8 cellular contexts compared by ENCODE assay signal in genomic region chr22:37643225-37643847, GRCh38. TPM values are rescaled to one million over a fixed set of nuclear protein-coding genes. Genes with fewer than 3 reads are reported as not detected.
DNase-seq lines count a peak whose midpoint lies in the region; ATAC-seq and TF ChIP-seq lines count a peak whose summit lies in the region.

No MANE protein-coding gene starts in this region.

- no peak overlapping the region for H3K18ac ChIP-seq in mesenchymal stem cell (ENCODE audit: low read depth in 1 of 2, low read length in 2 of 2)

- POLR2A ChIA-PET in HEK293 (lab: Yijun Ruan, JAX) = interaction anchor here (0.5 to 4.7 kb wide), 18 partner anchors 9 to 1359 kb away, joined by 3 to 85 read pairs (median 6); partner anchors contain the start of genes GGA1, LGALS1, NOL12 and PDXP
- POLR2A ChIA-PET in activated CD4-positive, alpha-beta memory T cell treated with anti-CD3 and anti-CD28 coated beads for 36 hours (lab: Charles Lee) = interaction anchor here (0.6 to 4.2 kb wide), 10 partner anchors 11 to 201 kb away, joined by 3 to 30 read pairs (median 6); partner anchors contain the start of genes ANKRD54, LGALS1 and PDXP

- H3K36me3 Mint-ChIP-seq in activated CD4-positive, alpha-beta memory T cell treated with anti-CD3 and anti-CD28 coated beads for 36 hours = peaks cover 38% of the 10 kb centered on the region

- intact Hi-C loops in activated CD4-positive, alpha-beta memory T cell treated with anti-CD3 and anti-CD28 coated beads for 36 hours (cut with micrococcal nuclease) = loop anchor here (1.0 to 2.0 kb wide), 4 partner anchors 10 to 38 kb away; partner anchors contain the start of gene PDXP

- H3K9me3 ChIP-seq in HEK293 (ENCODE audit: control insufficient read depth, insufficient read depth, low read depth, low read length) (no peaks in the 10 kb centered on the region), duodenal mucosa (ENCODE audit: control insufficient read depth in 1 of 2, low read length in 2 of 2) (no peaks in the 10 kb centered on the region), mesenchymal stem cell (ENCODE audit: control insufficient read depth, low read length) (no peaks in the 10 kb centered on the region)

- no peak overlapping the region for H3K23ac ChIP-seq in mesenchymal stem cell (ENCODE audit: low read length in 2 of 2)

- H2BK12ac ChIP-seq in mesenchymal stem cell (ENCODE audit: low read length in 2 of 2) = peak overlapping the region in 1 of 2 experiments; percentile 12

- H3K14ac ChIP-seq in mesenchymal stem cell (ENCODE audit: low read length in 2 of 2) = no peak overlapping the region

- H3K4me1 Mint-ChIP-seq in activated CD4-positive, alpha-beta memory T cell treated with anti-CD3 and anti-CD28 coated beads for 36 hours (ENCODE audit: low read depth) = peaks cover 32% of the 10 kb centered on the region

- H4K8ac ChIP-seq in mesenchymal stem cell (ENCODE audit: low read length) = no peak overlapping the region

- peak overlapping the region; percentile 29 for H3K4me3 Mint-ChIP-seq in activated CD4-positive, alpha-beta memory T cell treated with anti-CD3 and anti-CD28 coated beads for 36 hours

- no peak overlapping the region for H4K91ac ChIP-seq in mesenchymal stem cell (ENCODE audit: low read length)

- no peak overlapping the region for H2AFZ ChIP-seq in mesenchymal stem cell (ENCODE audit: low read depth, low read length)

- peaks cover 40% of the 10 kb centered on the region for H3K79me1 ChIP-seq in mesenchymal stem cell (replicated peaks; ENCODE audit: low read length, poor library complexity, severe bottlenecking)

- H3K9ac ChIP-seq in duodenal mucosa (ENCODE audit: low read depth in 1 of 2, low read length in 2 of 2) (peak overlapping the region; percentile 18 to 52), mesenchymal stem cell (ENCODE audit: low read length) (peak overlapping the region; percentile 57)

- no peak overlapping the region for H2BK5ac ChIP-seq in mesenchymal stem cell (ENCODE audit: low read depth, low read length, poor library complexity, severe bottlenecking)

- no peaks in the 10 kb centered on the region for H3K9me3 Mint-ChIP-seq in activated CD4-positive, alpha-beta memory T cell treated with anti-CD3 and anti-CD28 coated beads for 36 hours

- no peak for ATAC-seq in HG02571 (IDR thresholded peaks at IDR 0.05; ENCODE audit: unreplicated experiment)

- H3K4me1 ChIP-seq in HEK293 (ENCODE audit: control insufficient read depth, insufficient read depth, low read length) (peaks cover 8% of the 10 kb centered on the region; the same call in 1 of the 2 replicates), duodenal mucosa (ENCODE audit: control insufficient read depth in 1 of 2, insufficient read depth in 2 of 2, low read length in 2 of 2) (peaks cover 48 to 61% of the 10 kb centered on the region in 2 donors), mesenchymal stem cell (ENCODE audit: control insufficient read depth, insufficient read depth, low read depth, low read length) (peaks cover 43% of the 10 kb centered on the region)

- no peak overlapping the region for H2BK120ac ChIP-seq in mesenchymal stem cell (ENCODE audit: low read depth, low read length)

- no peak overlapping the region for H2BK15ac ChIP-seq in mesenchymal stem cell (ENCODE audit: low read depth, poor library complexity, severe bottlenecking)

- no peak overlapping the region for H3K4me2 ChIP-seq in mesenchymal stem cell (ENCODE audit: low read length, poor library complexity, severe bottlenecking)

- no peak overlapping the region for H3K27ac ChIP-seq in HEK293 (ENCODE audit: extremely low read depth, low read depth, low read length)
- no peak overlapping the region for H3K27ac ChIP-seq in duodenal mucosa (ENCODE audit: low read depth, low read length)
- no peak overlapping the region for H3K27ac ChIP-seq in mesenchymal stem cell (ENCODE audit: low read length, poor library complexity, severe bottlenecking)

- H3K36me3 ChIP-seq in HEK293 (ENCODE audit: control insufficient read depth in 2 of 2, insufficient read depth in 1 of 2, low read length in 2 of 2) (peaks cover 0 to 66% of the 10 kb centered on the region in 2 experiments; a peak in 2 of 3 replicates), duodenal mucosa (ENCODE audit: control insufficient read depth in 1 of 2, insufficient read depth in 2 of 2, low read length in 2 of 2) (peaks cover 13 to 52% of the 10 kb centered on the region in 2 donors), mesenchymal stem cell (ENCODE audit: control insufficient read depth in 1 of 2, insufficient read depth in 2 of 2, low read depth in 1 of 2, low read length in 2 of 2) (peaks cover 30 to 70% of the 10 kb centered on the region in 2 experiments)

- no peak overlapping the region for H3K4me3 ChIP-seq in HEK293 (ENCODE audit: low read depth, low read length)
- H3K4me3 ChIP-seq in duodenal mucosa (ENCODE audit: low read depth in 1 of 2, low read length in 2 of 2) = peak overlapping the region in 1 of 2 donors; percentile 46
- H3K4me3 ChIP-seq in mesenchymal stem cell (ENCODE audit: insufficient read depth in 1 of 2, low read depth in 1 of 2, low read length in 2 of 2) = no peak overlapping the region

- 39% methylated on average over 9 of the region's 9 CpGs for WGBS in mesenchymal stem cell

- H3K27ac Mint-ChIP-seq in activated CD4-positive, alpha-beta memory T cell treated with anti-CD3 and anti-CD28 coated beads for 36 hours = peak overlapping the region; percentile 76

- H2AK5ac ChIP-seq in mesenchymal stem cell (ENCODE audit: low read length, severe bottlenecking) = no peak overlapping the region

- DNase-seq in COLO668 (lab: John Stamatoyannopoulos, UW; ENCODE audit: unreplicated experiment) = peak; percentile 82
- DNase-seq in NCI-H748 (lab: John Stamatoyannopoulos, UW; ENCODE audit: unreplicated experiment) = peak; percentile 39
- peak; percentile 91 for DNase-seq in activated CD4-positive, alpha-beta memory T cell treated with anti-CD3 and anti-CD28 coated beads for 36 hours
- DNase-seq in mesenchymal stem cell = peak; percentile 71
- DNase-seq in stimulated activated CD8-positive, alpha-beta memory T cell treated with anti-CD3 and anti-CD28 coated beads, Interleukin-15, amount 100 ng/mL, for 4 hours (ENCODE audit: low read depth in 2 of 2) = peak; percentile 58 to 70

- CTCF ChIA-PET in HEK293 (lab: Yijun Ruan, JAX) = interaction anchor here (0.6 to 17.0 kb wide), 50 partner anchors 9 to 385 kb away, joined by 3 to 353 read pairs (median 5); partner anchors contain the start of genes GCAT, GGA1, LGALS1 and NOL12
- CTCF ChIA-PET in activated CD4-positive, alpha-beta memory T cell treated with anti-CD3 and anti-CD28 coated beads for 36 hours (lab: Charles Lee) = interaction anchor here (0.6 to 15.3 kb wide), 28 partner anchors 11 to 858 kb away, joined by 3 to 574 read pairs (median 4); partner anchors contain the start of genes GGA1, LGALS1, NOL12 and PDXP

- no peaks in the 10 kb centered on the region for H3K27me3 ChIP-seq in duodenal mucosa (ENCODE audit: control insufficient read depth in 1 of 2, insufficient read depth in 2 of 2, low read length in 2 of 2)
- peaks cover 0 to 5% of the 10 kb centered on the region in 2 experiments for H3K27me3 ChIP-seq in mesenchymal stem cell (ENCODE audit: control insufficient read depth in 1 of 2, insufficient read depth in 1 of 2, low read length in 2 of 2)

- no peaks in the 10 kb centered on the region for H3K27me3 Mint-ChIP-seq in activated CD4-positive, alpha-beta memory T cell treated with anti-CD3 and anti-CD28 coated beads for 36 hours

- H3K4ac ChIP-seq in mesenchymal stem cell (ENCODE audit: low read depth in 1 of 2, low read length in 2 of 2) = no peak overlapping the region

- TF ChIP-seq CTCF in HEK293 (tag by site-specific recombination; IDR thresholded peaks at IDR 0.05) = peak; percentile 89

TF ChIP-seq in HEK293, 187 proteins besides CTCF, POLR2A, EP300 and RAD21 (continues in another document):
- TF ChIP-seq ZNF654 (tag by site-specific recombination; IDR thresholded peaks at IDR 0.05; ENCODE audit: low read depth) (peak; percentile 31), ZNF585B (tag by site-specific recombination; IDR thresholded peaks at IDR 0.05) (no peak), SP3 (tag by site-specific recombination; IDR thresholded peaks at IDR 0.05) (no peak), ZNF121 (tag by site-specific recombination; IDR thresholded peaks at IDR 0.05) (peak; percentile 96), YY1 (tag by site-specific recombination; IDR thresholded peaks at IDR 0.05) (no peak), KLF17 (tag by site-specific recombination; IDR thresholded peaks at IDR 0.05) (peak; percentile 69; the same call in 1 of the 2 replicates), KLF1 (tag by site-specific recombination; IDR thresholded peaks at IDR 0.05) (peak; percentile 59; the same call in 1 of the 2 replicates)

RNA-seq across cellular contexts. Expression of gene SH3BP1, which starts 3.9 kb away (rescaled TPM):
- total RNA-seq in activated CD4-positive, alpha-beta memory T cell treated with anti-CD3 and anti-CD28 coated beads for 36 hours = 100 to 1,000 TPM in 1 of 2 experiments, 10 to 100 TPM in 1; 97.6 to 102 TPM
- 15.4 TPM for polyA plus RNA-seq in mesenchymal stem cell (2013, experiment 1 of 2)
- 15.0 TPM for polyA plus RNA-seq in mesenchymal stem cell (2013, experiment 2 of 2)

RNA-seq across cellular contexts. Expression of gene PDXP, which starts 15.2 kb away (rescaled TPM):
- 10 to 100 TPM; 21.9 to 22.9 TPM for total RNA-seq in activated CD4-positive, alpha-beta memory T cell treated with anti-CD3 and anti-CD28 coated beads for 36 hours
- polyA plus RNA-seq in mesenchymal stem cell (2013, experiment 1 of 2) = 7.5 TPM
- 6.7 TPM for polyA plus RNA-seq in mesenchymal stem cell (2013, experiment 2 of 2)

RNA-seq across cellular contexts. Expression of gene LGALS1, which starts 32.1 kb away (rescaled TPM):
- total RNA-seq in activated CD4-positive, alpha-beta memory T cell treated with anti-CD3 and anti-CD28 coated beads for 36 hours = 100 to 1,000 TPM; 816 to 833 TPM
- 4,707 TPM for polyA plus RNA-seq in mesenchymal stem cell (2013, experiment 1 of 2)
- 4,802 TPM for polyA plus RNA-seq in mesenchymal stem cell (2013, experiment 2 of 2)

RNA-seq across cellular contexts. Expression of gene GGA1, which starts 34.7 kb away (rescaled TPM):
- total RNA-seq in activated CD4-positive, alpha-beta memory T cell treated with anti-CD3 and anti-CD28 coated beads for 36 hours = 10 to 100 TPM; 59.0 to 61.1 TPM
- polyA plus RNA-seq in mesenchymal stem cell (2013, experiment 1 of 2) = 25.3 TPM
- polyA plus RNA-seq in mesenchymal stem cell (2013, experiment 2 of 2) = 23.1 TPM

RNA-seq across cellular contexts. Expression of gene NOL12, which starts 42.8 kb away (rescaled TPM):
- total RNA-seq in activated CD4-positive, alpha-beta memory T cell treated with anti-CD3 and anti-CD28 coated beads for 36 hours = 10 to 100 TPM; 32.5 to 33.3 TPM
- 14.9 TPM for polyA plus RNA-seq in mesenchymal stem cell (2013, experiment 1 of 2)
- 13.9 TPM for polyA plus RNA-seq in mesenchymal stem cell (2013, experiment 2 of 2)

Comparison
In these comparisons a context has a peak if more than half of its experiments do, and no peak if none do; other contexts are left out.
1. DNase-seq: peak in every context shown above with its lines; median percentile 91 in activated CD4-positive, alpha-beta memory T cell treated with anti-CD3 and anti-CD28 coated beads for 36 hours; 82 in COLO668; 71 in mesenchymal stem cell; 64 in stimulated activated CD8-positive, alpha-beta memory T cell treated with anti-CD3 and anti-CD28 coated beads, Interleukin-15, amount 100 ng/mL, for 4 hours; 39 in NCI-H748.